ENCODE assay signal across 8 cellular contexts in the genomic region with DNA sequence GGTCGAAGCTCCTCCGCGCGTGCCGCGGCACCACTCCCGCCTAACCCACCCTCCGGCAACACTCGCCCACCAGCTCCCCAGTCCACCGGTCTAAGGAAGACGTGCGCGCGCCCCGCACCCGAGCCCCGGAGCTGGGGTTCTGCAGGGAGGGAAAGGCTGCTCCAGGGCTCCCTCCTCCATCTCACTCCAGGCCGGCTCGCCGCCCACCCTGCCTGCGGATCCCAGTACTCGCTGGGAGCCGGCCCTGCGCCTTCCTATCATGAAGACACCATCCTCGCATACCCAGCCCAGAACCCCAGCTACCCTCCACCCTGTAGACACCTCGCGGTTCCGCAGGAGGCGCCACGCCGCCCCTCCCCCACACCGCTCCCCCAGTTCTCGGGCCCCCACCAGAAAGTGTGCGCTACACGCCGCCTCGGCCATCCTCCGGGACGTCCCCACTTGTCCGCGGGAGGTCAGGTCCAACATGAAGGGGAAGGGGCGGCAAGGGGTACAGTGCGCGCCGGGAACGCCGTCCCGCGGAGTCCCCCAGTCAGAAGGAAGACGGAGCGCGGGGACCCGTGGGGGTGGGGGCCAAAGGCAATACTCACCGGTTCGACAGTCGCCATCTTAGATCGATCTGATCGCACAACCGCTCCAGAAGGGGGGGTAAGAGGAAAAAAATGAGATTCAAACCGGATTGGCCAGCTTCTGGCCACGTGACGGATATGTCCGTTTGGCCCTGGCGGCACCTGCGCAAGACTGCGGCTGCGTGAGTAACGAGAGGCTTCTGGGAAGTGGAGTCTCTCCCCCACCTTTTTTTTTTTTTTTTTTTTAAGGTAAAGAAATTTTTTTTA. TPM values are rescaled to one million over a fixed set of nuclear protein-coding genes. Genes with fewer than 3 reads are reported as not detected.
DNase-seq lines count a peak whose midpoint lies in the region; ATAC-seq, FAIRE-seq and TF ChIP-seq lines count a peak whose summit lies in the region.

A gene with protein sequence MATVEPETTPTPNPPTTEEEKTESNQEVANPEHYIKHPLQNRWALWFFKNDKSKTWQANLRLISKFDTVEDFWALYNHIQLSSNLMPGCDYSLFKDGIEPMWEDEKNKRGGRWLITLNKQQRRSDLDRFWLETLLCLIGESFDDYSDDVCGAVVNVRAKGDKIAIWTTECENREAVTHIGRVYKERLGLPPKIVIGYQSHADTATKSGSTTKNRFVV (minus strand): TSS at position 629 of the 836 bp plus-strand sequence. CDS start 21 bp downstream, at position 608.

- TF ChIP-seq CTCF in astrocyte of the cerebellum (IDR thresholded peaks at IDR 0.05; ENCODE audit: low read depth, low read length, missing control alignments) (peak; percentile 1), hepatocyte (IDR thresholded peaks at IDR 0.05; ENCODE audit: poor library complexity) (peak; percentile 38)

- peaks cover 9% of the 10 kb centered on the region for H3K4me1 ChIP-seq in hepatocyte (ENCODE audit: insufficient read depth)

- FAIRE-seq in GM18507 (lab: Jason Lieb, UNC), result peak; percentile 93

- H3K27ac ChIP-seq in hepatocyte, result peak within 1 kb of the TSS; percentile 96

- H3K4me3 ChIP-seq in astrocyte of the cerebellum (ENCODE audit: low read depth, low read length) (peak within 1 kb of the TSS; percentile 99), hepatocyte (peak within 1 kb of the TSS; percentile 84)

- peak; percentile 66 for ATAC-seq in HG02981 (IDR thresholded peaks at IDR 0.05; ENCODE audit: unreplicated experiment)

- under 1% methylated on average over 64 of the region's 68 CpGs for WGBS in hepatocyte (ENCODE audit: low lambda C conversion rate, missing lambda C conversion rate)

- H3K36me3 ChIP-seq in hepatocyte (replicated peaks; ENCODE audit: insufficient read depth, low read depth), result no peaks in the 10 kb centered on the region

- peaks cover 49% of the 10 kb centered on the region for H3K79me2 ChIP-seq in hepatocyte

- H2AFZ ChIP-seq in hepatocyte, result peak within 1 kb of the TSS; percentile 90

- peaks cover 35% of the 10 kb centered on the region for H4K20me1 ChIP-seq in hepatocyte (ENCODE audit: insufficient read depth, poor library complexity, severe bottlenecking)

- H3K9me3 ChIP-seq in hepatocyte (ENCODE audit: low read depth), result no peaks in the 10 kb centered on the region

- H3K4me2 ChIP-seq in hepatocyte, result peak within 1 kb of the TSS; percentile 78

- peak; percentile 84 for DNase-seq in GM18507 (ENCODE audit: extremely low spot score, insufficient read length, low read depth)
- peak; percentile 86 for DNase-seq in NCI-H2029 treated with DMSO at 0.1 percent for 48 hours (lab: John Stamatoyannopoulos, UW)
- DNase-seq in T-helper 9 cell, result peak; percentile 92
- DNase-seq in astrocyte of the cerebellum (ENCODE audit: low read depth), result peak; percentile 98
- DNase-seq in hepatocyte (ENCODE audit: low spot score), result peak; percentile 99
- peak; percentile 97 for DNase-seq in renal cortical epithelial cell (ENCODE audit: low read depth)
- DNase-seq in cortex of kidney (lab: John Stamatoyannopoulos, UW), result no peak

- no peaks in the 10 kb centered on the region for H3K27me3 ChIP-seq in hepatocyte

- no peaks in the 10 kb centered on the region for H3K9me2 ChIP-seq in hepatocyte (replicated peaks; ENCODE audit: insufficient read depth)

- in situ Hi-C loops in astrocyte of the cerebellum (cut with HindIII; ENCODE audit: low sequenced_read_pairs), result no loop called here

RNA-seq across cellular contexts. Expression of the gene that starts here (rescaled TPM):
- total RNA-seq in hepatocyte, result 95.1 and 124 TPM in 2 replicates
- polyA plus RNA-seq in hepatocyte, result 109 and 122 TPM in 2 replicates
- 286 and 311 TPM in 2 replicates for total RNA-seq in renal cortical epithelial cell
